ENCODE assay signal across 8 cellular contexts in the genomic region with DNA sequence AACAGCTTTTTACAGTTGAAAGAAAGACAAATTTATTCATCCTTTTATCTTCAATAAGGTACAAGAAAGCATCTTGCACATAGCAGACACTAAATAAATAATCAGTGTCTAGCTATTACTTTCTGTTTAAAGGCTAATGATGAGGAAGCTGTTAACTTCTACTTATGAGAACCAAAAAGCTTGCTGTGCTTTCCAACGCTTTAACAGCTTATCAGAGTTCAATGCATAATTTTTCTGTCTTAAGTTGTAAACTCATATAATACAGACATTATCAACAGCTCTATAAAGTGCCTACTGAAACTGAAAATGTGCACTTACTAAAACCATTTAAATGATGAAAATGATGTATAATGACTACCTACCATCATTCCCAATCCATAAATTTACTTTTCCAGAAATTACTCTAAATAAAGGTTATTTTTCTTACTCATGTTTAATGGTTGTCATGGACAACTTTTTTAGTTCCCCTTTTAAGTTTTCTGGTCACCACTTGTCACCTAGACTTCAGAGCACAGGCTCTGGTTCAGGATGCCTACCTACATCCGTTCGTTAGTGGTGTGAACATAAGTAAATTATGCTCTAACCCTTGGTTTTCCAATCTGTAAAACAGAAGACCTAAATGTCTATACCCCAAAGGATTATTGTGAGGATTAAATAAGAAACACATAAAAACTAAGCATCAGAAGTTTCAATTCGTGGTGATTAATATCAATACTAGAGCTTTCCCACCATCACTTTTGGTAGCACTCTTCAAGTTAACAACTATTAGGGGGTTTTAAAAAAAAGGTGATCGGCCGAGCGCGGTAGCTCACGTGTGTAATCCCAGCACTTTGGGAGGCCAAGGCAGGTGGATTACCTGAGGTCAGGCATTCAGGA. TPM values are rescaled to one million over a fixed set of nuclear protein-coding genes. Genes with fewer than 3 reads are reported as not detected.
A peak's percentile ranks its signal among the peaks of the same experiment; 100 is the strongest.
DNase-seq lines count a peak whose midpoint lies in the region; ATAC-seq, FAIRE-seq and TF ChIP-seq lines count a peak whose summit lies in the region.

No MANE protein-coding gene starts in this region.

- intact Hi-C loops in mucosa of descending colon (cut with DNase I, micrococcal nuclease): no loop called here

- DNase-seq in GM20000 (ENCODE audit: low spot score) (peak; percentile 18), GF-D8 (lab: John Stamatoyannopoulos, UW) (no peak), mucosa of descending colon (no peak), frontal cortex (ENCODE audit: low spot score in 2 of 2) (no peak), glutamatergic neuron (no peak)

- H3K4me3 Mint-ChIP-seq in activated naive CD8-positive, alpha-beta T cell: peak overlapping the region; percentile 50
- no peak overlapping the region for H3K4me3 Mint-ChIP-seq in glutamatergic neuron (ENCODE audit: unreplicated experiment)

- no peaks in the 10 kb centered on the region for H3K9me3 Mint-ChIP-seq in activated naive CD8-positive, alpha-beta T cell (ENCODE audit: low read depth)
- peaks cover 2% of the 10 kb centered on the region for H3K9me3 Mint-ChIP-seq in glutamatergic neuron (ENCODE audit: unreplicated experiment)

- H3K27ac Mint-ChIP-seq in activated naive CD8-positive, alpha-beta T cell: peak overlapping the region; percentile 73
- no peak overlapping the region for H3K27ac Mint-ChIP-seq in glutamatergic neuron (ENCODE audit: unreplicated experiment)

- peaks cover 7% of the 10 kb centered on the region for H3K4me1 ChIP-seq in mucosa of descending colon (ENCODE audit: low read depth)

- H3K9me3 ChIP-seq in mucosa of descending colon: no peaks in the 10 kb centered on the region

- TF ChIP-seq CTCF in GM20000 (IDR thresholded peaks at IDR 0.05; ENCODE audit: extremely low read depth, missing control alignments): no peak
- no peak for TF ChIP-seq CTCF in mucosa of descending colon (IDR thresholded peaks at IDR 0.05)
- no peak for TF ChIP-seq CTCF in glutamatergic neuron (IDR thresholded peaks at IDR 0.05; ENCODE audit: partially characterized antibody, unreplicated experiment)

- H3K4me3 ChIP-seq in mucosa of descending colon: no peak overlapping the region

- peaks cover 74% of the 10 kb centered on the region for H3K4me1 Mint-ChIP-seq in activated naive CD8-positive, alpha-beta T cell (ENCODE audit: low read depth)
- H3K4me1 Mint-ChIP-seq in glutamatergic neuron (ENCODE audit: low read depth, unreplicated experiment): peaks cover 13% of the 10 kb centered on the region

- no peak for FAIRE-seq in frontal cortex (lab: Jason Lieb, UNC)

- no peaks in the 10 kb centered on the region for H3K27me3 Mint-ChIP-seq in activated naive CD8-positive, alpha-beta T cell
- H3K27me3 Mint-ChIP-seq in glutamatergic neuron (ENCODE audit: unreplicated experiment): no peaks in the 10 kb centered on the region

- no peaks in the 10 kb centered on the region for H3K36me3 ChIP-seq in mucosa of descending colon (ENCODE audit: low read depth)

- ATAC-seq in GM18508 (IDR thresholded peaks at IDR 0.05; ENCODE audit: insufficient read depth, unreplicated experiment): peak; percentile 79
- ATAC-seq in HG03066 (IDR thresholded peaks at IDR 0.05; ENCODE audit: low read depth, unreplicated experiment): peak; percentile 75
- no peak for ATAC-seq in mucosa of descending colon

- H3K36me3 Mint-ChIP-seq in activated naive CD8-positive, alpha-beta T cell: peaks cover 3% of the 10 kb centered on the region
- H3K36me3 Mint-ChIP-seq in glutamatergic neuron (ENCODE audit: unreplicated experiment): no peaks in the 10 kb centered on the region

RNA-seq across cellular contexts. Expression of a gene that starts 8.0 kb away (rescaled TPM):
- total RNA-seq in mucosa of descending colon (100 to 1,000 TPM in 2 of 3 donors, 10 to 100 TPM in 1; 77.4 to 121 (median 105) TPM), frontal cortex (90.9 TPM), glutamatergic neuron (ENCODE audit: unreplicated experiment) (149 TPM)

RNA-seq across cellular contexts. Expression of a gene that starts 23.1 kb away (rescaled TPM):
- 10 to 100 TPM in 1 of 3 donors, 1 to 10 TPM in 2; 8.9 to 12.6 (median 9.5) TPM for total RNA-seq in mucosa of descending colon
- total RNA-seq in frontal cortex: 11.8 TPM
- 3.8 TPM for total RNA-seq in glutamatergic neuron (ENCODE audit: unreplicated experiment)
